13 cellular contexts compared by ENCODE assay signal in genomic region chr12:124394462-124395128, GRCh38.
DNase-seq lines count a peak whose midpoint lies in the region; ATAC-seq and TF ChIP-seq lines count a peak whose summit lies in the region.
"Had no signal": no experiment of that assay in that cellular context is flagged by ENCODE, and none has a peak within 500 bp of the region (broad histone marks: within the 10 kb centered on the region; RNA-seq: fewer than 3 reads in every experiment).

No MANE protein-coding gene starts in this region.

- H3K9me3 ChIP-seq in HEK293 (ENCODE audit: control insufficient read depth, insufficient read depth, low read depth, low read length) (no peaks in the 10 kb centered on the region), gastroesophageal sphincter (no peaks in the 10 kb centered on the region), subcutaneous abdominal adipose tissue (ENCODE audit: control insufficient read depth in 5 of 5, low read length in 5 of 5) (no peaks in the 10 kb centered on the region), thyroid gland (no peaks in the 10 kb centered on the region)

- intact Hi-C loops in thyroid gland (cut with DNase I) = no loop called here

- TF ChIP-seq CTCF in HEK293 (tag by site-specific recombination; IDR thresholded peaks at IDR 0.05) (no peak), VCaP (conservative IDR thresholded peaks at IDR 0.05) (no peak), gastroesophageal sphincter (IDR thresholded peaks at IDR 0.05) (peak in 1 of 4 experiments; percentile 10), thyroid gland (IDR thresholded peaks at IDR 0.05) (no peak)

- H3K36me3 ChIP-seq in HEK293 (ENCODE audit: control insufficient read depth in 2 of 2, insufficient read depth in 1 of 2, low read length in 2 of 2) = peaks cover 0 to 48% of the 10 kb centered on the region in 2 experiments; a peak in 1 of 3 replicates
- H3K36me3 ChIP-seq in gastroesophageal sphincter = peaks cover 0 to 45% of the 10 kb centered on the region in 2 donors
- H3K36me3 ChIP-seq in subcutaneous abdominal adipose tissue (ENCODE audit: control insufficient read depth in 5 of 5, insufficient read depth in 5 of 5, low read length in 5 of 5) = peaks cover 0 to 57% (median 40%) of the 10 kb centered on the region in 5 donors
- peaks cover 8% of the 10 kb centered on the region in 2 donors for H3K36me3 ChIP-seq in thyroid gland

- H3K4me1 ChIP-seq in HEK293 (ENCODE audit: control insufficient read depth, insufficient read depth, low read length) = peaks cover 13% of the 10 kb centered on the region
- peaks cover 10 to 100% (median 94%) of the 10 kb centered on the region in 3 donors for H3K4me1 ChIP-seq in gastroesophageal sphincter
- H3K4me1 ChIP-seq in subcutaneous abdominal adipose tissue (ENCODE audit: control insufficient read depth in 5 of 5, insufficient read depth in 5 of 5, low read length in 5 of 5) = peaks cover 21 to 92% (median 84%) of the 10 kb centered on the region in 5 donors
- peaks cover 18 to 48% of the 10 kb centered on the region in 2 donors for H3K4me1 ChIP-seq in thyroid gland

- ATAC-seq in gastroesophageal sphincter = no peak
- ATAC-seq: CD8-positive, alpha-beta T cell; stimulated activated memory B cell treated with anti-CD40 and anti-IgM and Interleukin-4, amounts not matched to agents 10 μg/mL and 1 μg/mL and 100 μg/mL, for 72 hours had no signal

- H3K27me3 ChIP-seq in gastroesophageal sphincter = no peaks in the 10 kb centered on the region
- no peaks in the 10 kb centered on the region for H3K27me3 ChIP-seq in subcutaneous abdominal adipose tissue (ENCODE audit: control insufficient read depth in 5 of 5, insufficient read depth in 4 of 5, low read length in 5 of 5)
- no peaks in the 10 kb centered on the region for H3K27me3 ChIP-seq in thyroid gland

- DNase-seq in NCI-H748 treated with DMSO at 0.1 percent for 48 hours (lab: John Stamatoyannopoulos, UW) (no peak), thyroid gland (no peak), mucosa of gallbladder (ENCODE audit: low spot score) (no peak)
- DNase-seq: activated B cell treated with CpG ODN at 0.5 μM for 24 hours; CD8-positive, alpha-beta T cell; posterior cingulate gyrus; stimulated activated CD4-positive, alpha-beta T cell treated with anti-CD3 and anti-CD28 coated beads, Interleukin-2, amount 100 ng/mL, for 48 hours had no signal

- TF ChIP-seq EP300 in gastroesophageal sphincter (IDR thresholded peaks at IDR 0.05) = no peak

- no peak for TF ChIP-seq POLR2A in gastroesophageal sphincter (IDR thresholded peaks at IDR 0.05)
- TF ChIP-seq POLR2A in thyroid gland (IDR thresholded peaks at IDR 0.05) = no peak

- H3K4me3 ChIP-seq in HEK293 (ENCODE audit: low read depth, low read length) (no peak overlapping the region), gastroesophageal sphincter (no peak overlapping the region), subcutaneous abdominal adipose tissue (ENCODE audit: low read depth in 1 of 5, low read length in 5 of 5) (no peak overlapping the region), thyroid gland (replicated peaks in 1 of 3) (no peak overlapping the region)
- H3K4me3 ChIP-seq: SK-N-MC had no signal

- POLR2A ChIA-PET in HEK293 (lab: Yijun Ruan, JAX) = no interaction called here

- H3K27ac ChIP-seq in HEK293 (ENCODE audit: extremely low read depth, low read depth, low read length) (no peak overlapping the region), VCaP (peak overlapping the region; percentile 95), gastroesophageal sphincter (peak overlapping the region; percentile 34 to 98 (median 94)), subcutaneous abdominal adipose tissue (ENCODE audit: low read depth, low read length) (peak overlapping the region; percentile 79), thyroid gland (peak overlapping the region in 1 of 3 donors; percentile 77)
- H3K27ac ChIP-seq: SK-N-MC had no signal

- WGBS in gastroesophageal sphincter (ENCODE audit: low coverage in 1 of 2), 2 donors = 15 to 29% methylated on average over 2 to 4 of the region's 6 CpGs
- 84 to 85% methylated on average over 6 of the region's 6 CpGs for WGBS in thyroid gland, 2 donors

- CTCF ChIA-PET in HEK293 (lab: Yijun Ruan, JAX) = no interaction called here

- H3K9ac ChIP-seq in subcutaneous abdominal adipose tissue (ENCODE audit: low read length in 5 of 5) = peak overlapping the region in 1 of 5 donors; percentile 44

TF ChIP-seq in HEK293, 187 proteins besides CTCF, POLR2A, EP300 and RAD21:
- TF ChIP-seq, protein P1, sequence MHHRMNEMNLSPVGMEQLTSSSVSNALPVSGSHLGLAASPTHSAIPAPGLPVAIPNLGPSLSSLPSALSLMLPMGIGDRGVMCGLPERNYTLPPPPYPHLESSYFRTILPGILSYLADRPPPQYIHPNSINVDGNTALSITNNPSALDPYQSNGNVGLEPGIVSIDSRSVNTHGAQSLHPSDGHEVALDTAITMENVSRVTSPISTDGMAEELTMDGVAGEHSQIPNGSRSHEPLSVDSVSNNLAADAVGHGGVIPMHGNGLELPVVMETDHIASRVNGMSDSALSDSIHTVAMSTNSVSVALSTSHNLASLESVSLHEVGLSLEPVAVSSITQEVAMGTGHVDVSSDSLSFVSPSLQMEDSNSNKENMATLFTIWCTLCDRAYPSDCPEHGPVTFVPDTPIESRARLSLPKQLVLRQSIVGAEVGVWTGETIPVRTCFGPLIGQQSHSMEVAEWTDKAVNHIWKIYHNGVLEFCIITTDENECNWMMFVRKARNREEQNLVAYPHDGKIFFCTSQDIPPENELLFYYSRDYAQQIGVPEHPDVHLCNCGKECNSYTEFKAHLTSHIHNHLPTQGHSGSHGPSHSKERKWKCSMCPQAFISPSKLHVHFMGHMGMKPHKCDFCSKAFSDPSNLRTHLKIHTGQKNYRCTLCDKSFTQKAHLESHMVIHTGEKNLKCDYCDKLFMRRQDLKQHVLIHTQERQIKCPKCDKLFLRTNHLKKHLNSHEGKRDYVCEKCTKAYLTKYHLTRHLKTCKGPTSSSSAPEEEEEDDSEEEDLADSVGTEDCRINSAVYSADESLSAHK (tag by site-specific recombination; IDR thresholded peaks at IDR 0.05) = no peak
- no peak for TF ChIP-seq ZNF274 (IDR thresholded peaks at IDR 0.05; ENCODE audit: low read length)
- TF ChIP-seq ZNF274 (tag by site-specific recombination; IDR thresholded peaks at IDR 0.05; ENCODE audit: borderline replicate concordance) = no peak
- 0 out of 2 replicates have a peak, but pooled peaks have one; percentile 49 for TF ChIP-seq ZNF768 (tag by site-specific recombination; IDR thresholded peaks at IDR 0.05)
